Comparison of ENCODE assay signal across 1 cellular context in the genomic region with DNA sequence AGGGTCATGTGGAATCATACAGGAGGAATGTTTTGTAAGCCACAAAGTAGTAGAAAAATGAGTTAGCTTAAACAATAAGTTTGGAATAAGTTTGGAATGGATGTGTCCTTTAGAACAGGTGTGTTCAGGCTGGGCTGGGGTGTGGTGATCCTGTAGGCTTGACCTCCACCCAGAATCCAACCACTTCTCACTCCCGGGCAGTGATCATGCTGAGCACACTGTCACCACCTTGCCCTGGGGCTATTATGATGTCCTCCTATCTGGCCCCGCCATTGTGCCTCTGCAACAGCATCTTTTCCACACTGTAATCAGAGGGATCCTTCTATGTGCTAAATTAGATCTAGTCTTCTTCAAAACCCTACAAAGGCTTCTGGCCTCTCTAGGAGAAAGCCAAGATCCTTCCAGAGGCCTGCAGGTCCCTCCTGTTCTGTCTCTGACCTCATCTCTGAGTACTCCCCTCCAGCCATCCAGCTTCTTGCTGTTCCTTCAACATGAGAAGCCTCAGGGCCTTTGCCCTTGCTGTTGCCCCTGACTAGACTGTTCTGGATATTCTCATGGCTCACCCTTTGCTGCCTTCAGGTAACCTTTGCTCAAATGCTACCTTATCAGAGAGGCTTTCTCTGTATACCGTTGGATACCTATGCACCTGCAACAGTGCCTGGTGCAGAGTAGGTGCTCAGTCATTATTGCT.
A peak's percentile ranks its signal among the peaks of the same experiment; 100 is the strongest.
TF ChIP-seq lines count a peak whose summit lies in the region.

No MANE protein-coding gene starts in this region.

TF ChIP-seq in K562, 482 proteins besides CTCF, POLR2A, EP300 and RAD21:
- TF ChIP-seq, protein P1, sequence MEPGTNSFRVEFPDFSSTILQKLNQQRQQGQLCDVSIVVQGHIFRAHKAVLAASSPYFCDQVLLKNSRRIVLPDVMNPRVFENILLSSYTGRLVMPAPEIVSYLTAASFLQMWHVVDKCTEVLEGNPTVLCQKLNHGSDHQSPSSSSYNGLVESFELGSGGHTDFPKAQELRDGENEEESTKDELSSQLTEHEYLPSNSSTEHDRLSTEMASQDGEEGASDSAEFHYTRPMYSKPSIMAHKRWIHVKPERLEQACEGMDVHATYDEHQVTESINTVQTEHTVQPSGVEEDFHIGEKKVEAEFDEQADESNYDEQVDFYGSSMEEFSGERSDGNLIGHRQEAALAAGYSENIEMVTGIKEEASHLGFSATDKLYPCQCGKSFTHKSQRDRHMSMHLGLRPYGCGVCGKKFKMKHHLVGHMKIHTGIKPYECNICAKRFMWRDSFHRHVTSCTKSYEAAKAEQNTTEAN (CRISPR knock-in tag; IDR thresholded peaks at IDR 0.05) = no peak
- peak; percentile 44; the same call in 1 of the 2 replicates for TF ChIP-seq ZNF24 (IDR thresholded peaks at IDR 0.05)
TF ChIP-seq in K562: peak in this region for 1.
